ENCODE assay signal across 21 cellular contexts in genomic region chr10:71659050-71659738, GRCh38.
DNase-seq lines count a peak whose midpoint lies in the region; ATAC-seq, FAIRE-seq and TF ChIP-seq lines count a peak whose summit lies in the region.
"Had no signal": no experiment of that assay in that cellular context is flagged by ENCODE, and none has a peak within 500 bp of the region (broad histone marks: within the 10 kb centered on the region; RNA-seq: fewer than 3 reads in every experiment).

No MANE protein-coding gene starts in this region.

- no peaks in the 10 kb centered on the region for H3K9me1 ChIP-seq in K562 (ENCODE audit: control insufficient read depth, insufficient read depth, low read length)

- no peaks in the 10 kb centered on the region for H3K79me2 ChIP-seq in DND-41 (ENCODE audit: insufficient read depth, low read length)
- no peaks in the 10 kb centered on the region for H3K79me2 ChIP-seq in Loucy (ENCODE audit: insufficient read depth, low read length)
- no peaks in the 10 kb centered on the region for H3K79me2 ChIP-seq in K562 (ENCODE audit: control insufficient read depth, insufficient read depth, low read length)

- TF ChIP-seq RAD21 in K562 (CRISPR knock-in tag; conservative IDR thresholded peaks at IDR 0.05 in 1 of 2, IDR thresholded peaks at IDR 0.05 in 1 of 2): no peak

- POLR2A ChIA-PET in K562 (lab: Yijun Ruan, JAX): interaction anchor here (0.5 to 2.7 kb wide), 11 partner anchors 9 to 366 kb away, joined by 3 to 13 read pairs (median 3); partner anchors contain the start of gene VSIR

- intact Hi-C loops in K562 (cut with micrococcal nuclease): no loop called here
- intact Hi-C loops in mucosa of descending colon (cut with DNase I, micrococcal nuclease): no loop called here

- H3K9me3 ChIP-seq in DND-41 (ENCODE audit: insufficient read depth, low read length, severe bottlenecking) (no peaks in the 10 kb centered on the region), Loucy (ENCODE audit: insufficient read depth, low read depth, low read length) (no peaks in the 10 kb centered on the region), K562 (replicated peaks; ENCODE audit: control insufficient read depth, insufficient read depth, low read depth, low read length) (no peaks in the 10 kb centered on the region), mucosa of descending colon (no peaks in the 10 kb centered on the region)
- H3K9me3 ChIP-seq: breast epithelium, right atrium auricular region had no signal

- H3K27me3 ChIP-seq in DND-41 (ENCODE audit: insufficient read depth, low read length, poor library complexity): peaks cover 3% of the 10 kb centered on the region
- no peaks in the 10 kb centered on the region for H3K27me3 ChIP-seq in Loucy (ENCODE audit: insufficient read depth, low read length, poor library complexity, severe bottlenecking)
- H3K27me3 ChIP-seq in K562 (ENCODE audit: control insufficient read depth in 2 of 2, insufficient read depth in 2 of 2, low read length in 2 of 2): no peaks in the 10 kb centered on the region
- H3K27me3 ChIP-seq: breast epithelium, right atrium auricular region had no signal

- no peak overlapping the region for H2AFZ ChIP-seq in DND-41 (ENCODE audit: low read depth, low read length)
- no peak overlapping the region for H2AFZ ChIP-seq in Loucy (ENCODE audit: low read length)
- H2AFZ ChIP-seq in K562 (ENCODE audit: low read depth, low read length): peak overlapping the region; percentile 85

- 51% methylated on average over 7 of the region's 7 CpGs for WGBS in K562 (ENCODE audit: insufficient coverage, low coverage, missing lambda C conversion rate)

- TF ChIP-seq CTCF in DND-41 (IDR thresholded peaks at IDR 0.05; ENCODE audit: borderline replicate concordance, extremely low read depth, low read length, poor library complexity, severe bottlenecking): no peak
- no peak for TF ChIP-seq CTCF in Loucy (conservative IDR thresholded peaks at IDR 0.05; ENCODE audit: low read length)
- TF ChIP-seq CTCF in K562 (IDR thresholded peaks at IDR 0.05 in 2 of 3, conservative IDR thresholded peaks at IDR 0.05 in 1 of 3; ENCODE audit: insufficient read depth in 2 of 3, low read depth in 1 of 3, low read length in 3 of 3): no peak
- TF ChIP-seq CTCF in mucosa of descending colon (IDR thresholded peaks at IDR 0.05): no peak

- FAIRE-seq in K562 (lab: Jason Lieb, UNC): peak; percentile 84
- FAIRE-seq: endothelial cell of umbilical vein, G401.6, islet of Langerhans had no signal

- no peak overlapping the region for H3K4me3 ChIP-seq in DND-41 (ENCODE audit: low read depth in 1 of 2, low read length in 2 of 2)
- H3K4me3 ChIP-seq in Loucy (ENCODE audit: low read length, poor library complexity, severe bottlenecking): no peak overlapping the region
- H3K4me3 ChIP-seq in K562: no peak overlapping the region
- no peak overlapping the region for H3K4me3 ChIP-seq in mucosa of descending colon
- H3K4me3 ChIP-seq: breast epithelium, lung, right atrium auricular region had no signal

- ATAC-seq in DND-41 (ENCODE audit: insufficient read depth, low read depth) (0 out of 3 replicates have a peak, but pooled peaks have one; percentile 22), K562 (peak; percentile 39), mucosa of descending colon (peak; percentile 69), HG03095 (IDR thresholded peaks at IDR 0.05; ENCODE audit: unreplicated experiment) (no peak)

- H3K9me2 ChIP-seq in Loucy (replicated peaks; ENCODE audit: low read depth, low read length): no peaks in the 10 kb centered on the region

- CTCF ChIA-PET in K562 (lab: Yijun Ruan, JAX; ENCODE audit: low intra/inter-chr PET ratio): no interaction called here

- TF ChIP-seq POLR2A in K562 (conservative IDR thresholded peaks at IDR 0.05): no peak

- no peak overlapping the region for H3K4me2 ChIP-seq in DND-41 (ENCODE audit: insufficient read depth, low read length)
- peak overlapping the region; percentile 5 for H3K4me2 ChIP-seq in Loucy (ENCODE audit: low read depth, low read length, poor library complexity, severe bottlenecking)
- no peak overlapping the region for H3K4me2 ChIP-seq in K562 (ENCODE audit: insufficient read depth, low read length)

- TF ChIP-seq EP300 in K562 (IDR thresholded peaks at IDR 0.05; ENCODE audit: low read length): no peak

- H3F3A ChIP-seq in Loucy (ENCODE audit: low read depth): no peaks in the 10 kb centered on the region

- H3K36me3 ChIP-seq in DND-41 (ENCODE audit: insufficient read depth, low read length) (no peaks in the 10 kb centered on the region), Loucy (ENCODE audit: insufficient read depth, low read length) (no peaks in the 10 kb centered on the region), K562 (ENCODE audit: control insufficient read depth, insufficient read depth, low read length) (no peaks in the 10 kb centered on the region), mucosa of descending colon (ENCODE audit: low read depth) (no peaks in the 10 kb centered on the region)
- H3K36me3 ChIP-seq: breast epithelium, right atrium auricular region had no signal

- in situ Hi-C loops in K562 (cut with MboI): no loop called here

- BruUV-seq in K562 (replicated peaks; lab: Mats Ljungman, UMichigan): no TSS peak

- H3K9ac ChIP-seq in DND-41 (ENCODE audit: low read depth, low read length) (no peak overlapping the region), Loucy (ENCODE audit: low read depth, low read length, poor library complexity, severe bottlenecking) (no peak overlapping the region), K562 (ENCODE audit: insufficient read depth in 1 of 2, low read depth in 2 of 2, low read length in 2 of 2) (peak overlapping the region; percentile 18 to 35; a peak in 3 of 4 replicates)

- H3K27ac ChIP-seq in DND-41 (ENCODE audit: low read length) (no peak overlapping the region), K562 (ENCODE audit: extremely low read depth, low read depth, low read length) (peak overlapping the region; percentile 26)
- H3K27ac ChIP-seq: breast epithelium, HL-60, right atrium auricular region, WERI-Rb-1 had no signal

- H3K4me1 ChIP-seq in DND-41 (ENCODE audit: insufficient read depth, low read length) (no peaks in the 10 kb centered on the region), Loucy (ENCODE audit: insufficient read depth, low read length, poor library complexity, severe bottlenecking) (peaks cover 10% of the 10 kb centered on the region), K562 (replicated peaks in 1 of 2; ENCODE audit: control insufficient read depth in 2 of 2, insufficient read depth in 2 of 2, low read length in 2 of 2) (peaks cover 28 to 43% of the 10 kb centered on the region in 2 experiments), mucosa of descending colon (ENCODE audit: low read depth) (no peaks in the 10 kb centered on the region)
- H3K4me1 ChIP-seq: breast epithelium, right atrium auricular region had no signal

- no peak for DNase-seq in DND-41
- DNase-seq in K562 (ENCODE audit: extremely low read depth in 1 of 4, low spot score in 3 of 4): peak in 1 of 4 experiments; percentile 49
- DNase-seq in mucosa of descending colon: no peak
- no peak for DNase-seq in anterior cingulate cortex (lab: John Stamatoyannopoulos, UW)
- no peak for DNase-seq in stimulated activated CD4-positive, alpha-beta T cell treated with anti-CD3 and anti-CD28 coated beads, Interleukin-4, amount 100 ng/mL, for 1 hour
- DNase-seq in NCI-H1048 (lab: John Stamatoyannopoulos, UW): no peak
- DNase-seq: activated CD4-positive, alpha-beta T cell treated with anti-CD3 and anti-CD28 coated beads, Interleukin-2, amount 50 U/mL, for 48 hours; activated effector memory CD4-positive, alpha-beta T cell treated with Interleukin-2 at 50 U/mL for 16 hours; NCI-H2029 treated with DMSO at 0.1 percent for 48 hours; NCI-H510A treated with DMSO at 0.1 percent for 48 hours; T-helper 1 cell; WERI-Rb-1 had no signal

- H4K20me1 ChIP-seq in DND-41 (ENCODE audit: insufficient read depth, low read length): no peaks in the 10 kb centered on the region
- H4K20me1 ChIP-seq in Loucy (ENCODE audit: insufficient read depth, low read length, poor library complexity, severe bottlenecking): no peaks in the 10 kb centered on the region
- H4K20me1 ChIP-seq in K562 (replicated peaks; ENCODE audit: control insufficient read depth, insufficient read depth, low read length): no peaks in the 10 kb centered on the region

TF ChIP-seq in K562, 482 proteins besides CTCF, POLR2A, EP300 and RAD21 (continues in another document):
- TF ChIP-seq, protein P1, sequence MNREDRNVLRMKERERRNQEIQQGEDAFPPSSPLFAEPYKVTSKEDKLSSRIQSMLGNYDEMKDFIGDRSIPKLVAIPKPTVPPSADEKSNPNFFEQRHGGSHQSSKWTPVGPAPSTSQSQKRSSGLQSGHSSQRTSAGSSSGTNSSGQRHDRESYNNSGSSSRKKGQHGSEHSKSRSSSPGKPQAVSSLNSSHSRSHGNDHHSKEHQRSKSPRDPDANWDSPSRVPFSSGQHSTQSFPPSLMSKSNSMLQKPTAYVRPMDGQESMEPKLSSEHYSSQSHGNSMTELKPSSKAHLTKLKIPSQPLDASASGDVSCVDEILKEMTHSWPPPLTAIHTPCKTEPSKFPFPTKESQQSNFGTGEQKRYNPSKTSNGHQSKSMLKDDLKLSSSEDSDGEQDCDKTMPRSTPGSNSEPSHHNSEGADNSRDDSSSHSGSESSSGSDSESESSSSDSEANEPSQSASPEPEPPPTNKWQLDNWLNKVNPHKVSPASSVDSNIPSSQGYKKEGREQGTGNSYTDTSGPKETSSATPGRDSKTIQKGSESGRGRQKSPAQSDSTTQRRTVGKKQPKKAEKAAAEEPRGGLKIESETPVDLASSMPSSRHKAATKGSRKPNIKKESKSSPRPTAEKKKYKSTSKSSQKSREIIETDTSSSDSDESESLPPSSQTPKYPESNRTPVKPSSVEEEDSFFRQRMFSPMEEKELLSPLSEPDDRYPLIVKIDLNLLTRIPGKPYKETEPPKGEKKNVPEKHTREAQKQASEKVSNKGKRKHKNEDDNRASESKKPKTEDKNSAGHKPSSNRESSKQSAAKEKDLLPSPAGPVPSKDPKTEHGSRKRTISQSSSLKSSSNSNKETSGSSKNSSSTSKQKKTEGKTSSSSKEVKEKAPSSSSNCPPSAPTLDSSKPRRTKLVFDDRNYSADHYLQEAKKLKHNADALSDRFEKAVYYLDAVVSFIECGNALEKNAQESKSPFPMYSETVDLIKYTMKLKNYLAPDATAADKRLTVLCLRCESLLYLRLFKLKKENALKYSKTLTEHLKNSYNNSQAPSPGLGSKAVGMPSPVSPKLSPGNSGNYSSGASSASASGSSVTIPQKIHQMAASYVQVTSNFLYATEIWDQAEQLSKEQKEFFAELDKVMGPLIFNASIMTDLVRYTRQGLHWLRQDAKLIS (CRISPR knock-in tag; IDR thresholded peaks at IDR 0.05): no peak

Comparison
In these comparisons a context has a peak if more than half of its experiments do, and no peak if none do; other contexts are left out.
1. H3K9ac ChIP-seq: peak in K562 (2 of 2); none in DND-41 (single experiment) and Loucy (single experiment).